18 cellular contexts compared by ENCODE assay signal in the genomic region with DNA sequence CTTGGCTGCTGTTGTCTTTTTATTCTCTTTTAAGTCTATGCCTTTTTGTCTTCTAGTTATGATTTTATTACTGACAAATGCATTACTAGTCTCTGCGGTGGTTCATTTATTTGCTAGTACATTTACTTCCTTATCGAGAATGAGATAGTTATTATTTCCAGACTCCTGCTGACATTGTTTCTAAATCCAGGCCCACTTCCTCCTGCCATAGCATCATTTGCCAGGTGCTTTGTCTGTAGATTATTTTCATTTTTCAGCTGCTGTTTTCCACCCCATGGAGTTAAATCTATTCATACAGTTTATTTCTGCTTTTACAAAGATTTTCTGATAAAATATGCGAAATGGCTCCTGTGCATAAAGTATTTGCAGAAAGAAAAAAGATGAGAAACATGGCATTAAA.
"Had no signal": no experiment of that assay in that cellular context is flagged by ENCODE, and none has a peak within 500 bp of the region (broad histone marks: within the 10 kb centered on the region; RNA-seq: fewer than 3 reads in every experiment).

No MANE protein-coding gene starts in this region.

- H3K27ac ChIP-seq: adrenal gland, breast epithelium, esophagus squamous epithelium, lower lobe of right lung, sigmoid colon, testis, upper lobe of left lung had no signal

- H3K4me1 ChIP-seq: adrenal gland, breast epithelium, lower lobe of right lung, testis, upper lobe of left lung had no signal

- H3K4me3 ChIP-seq: adrenal gland, breast epithelium, esophagus squamous epithelium, lower lobe of right lung, sigmoid colon, testis, upper lobe of left lung had no signal

- H3K27ac Mint-ChIP-seq: activated naive CD4-positive, alpha-beta T cell treated with anti-CD3 and anti-CD28 coated beads, Interleukin-2, amount 50 U/mL, for 72 hours; natural killer cell treated with Interleukin-12 subunit alpha and Interleukin-12 subunit beta and Interleukin-15 and Interleukin-18, amount 100 ng/mL, for 72 hours; stimulated activated effector memory CD8-positive, alpha-beta T cell treated with anti-CD3 and anti-CD28 coated beads, Interleukin-12 subunit alpha, Interleukin-12 subunit beta, amount 100 ng/mL, for 72 hours; T-helper 2 cell treated with Interferon-gamma antibody and Interleukin-4, amounts not matched to agents 5 μg/mL and 100 μg/mL, for 36 hours had no signal

- H3K27me3 Mint-ChIP-seq: natural killer cell treated with Interleukin-12 subunit alpha and Interleukin-12 subunit beta and Interleukin-15 and Interleukin-18, amount 100 ng/mL, for 72 hours had no signal

- H3K27me3 ChIP-seq: adrenal gland, breast epithelium, esophagus squamous epithelium, sigmoid colon, testis, upper lobe of left lung had no signal

- ATAC-seq: activated naive CD4-positive, alpha-beta T cell treated with anti-CD3 and anti-CD28 coated beads, Interleukin-2, amount 50 U/mL, for 72 hours; left cardiac atrium; lower lobe of right lung; natural killer cell treated with Interleukin-12 subunit alpha and Interleukin-12 subunit beta and Interleukin-15 and Interleukin-18, amount 100 ng/mL, for 72 hours; stimulated activated effector memory CD8-positive, alpha-beta T cell treated with anti-CD3 and anti-CD28 coated beads, Interleukin-12 subunit alpha, Interleukin-12 subunit beta, amount 100 ng/mL, for 72 hours had no signal

- H3K4me1 Mint-ChIP-seq: stimulated activated effector memory CD8-positive, alpha-beta T cell treated with anti-CD3 and anti-CD28 coated beads, Interleukin-12 subunit alpha, Interleukin-12 subunit beta, amount 100 ng/mL, for 72 hours had no signal

- H3K4me3 Mint-ChIP-seq: natural killer cell treated with Interleukin-12 subunit alpha and Interleukin-12 subunit beta and Interleukin-15 and Interleukin-18, amount 100 ng/mL, for 72 hours; stimulated activated effector memory CD8-positive, alpha-beta T cell treated with anti-CD3 and anti-CD28 coated beads, Interleukin-12 subunit alpha, Interleukin-12 subunit beta, amount 100 ng/mL, for 72 hours; T-helper 2 cell treated with Interferon-gamma antibody and Interleukin-4, amounts not matched to agents 5 μg/mL and 100 μg/mL, for 36 hours had no signal

- H3K9me3 ChIP-seq: breast epithelium, esophagus squamous epithelium, lower lobe of right lung, sigmoid colon, testis, upper lobe of left lung had no signal

- H3K36me3 Mint-ChIP-seq: activated naive CD4-positive, alpha-beta T cell treated with anti-CD3 and anti-CD28 coated beads, Interleukin-2, amount 50 U/mL, for 72 hours; natural killer cell treated with Interleukin-12 subunit alpha and Interleukin-12 subunit beta and Interleukin-15 and Interleukin-18, amount 100 ng/mL, for 72 hours; stimulated activated effector memory CD8-positive, alpha-beta T cell treated with anti-CD3 and anti-CD28 coated beads, Interleukin-12 subunit alpha, Interleukin-12 subunit beta, amount 100 ng/mL, for 72 hours had no signal

- DNase-seq: activated CD4-positive, alpha-beta T cell treated with anti-CD3 and anti-CD28 coated beads, Interleukin-2, amount 50 U/mL, for 4 hours; activated gamma-delta T cell treated with Interleukin-2 at 50 U/mL for 16 hours; adrenal gland; dermis blood vessel endothelial cell; effector memory CD4-positive, alpha-beta T cell; esophagus squamous epithelium; left cardiac atrium; lower lobe of right lung; posterior cingulate gyrus; sigmoid colon; stimulated activated CD4-positive, alpha-beta T cell treated with anti-CD3 and anti-CD28 coated beads, Interleukin-4, amount 100 ng/mL, for 24 hours; testis; upper lobe of left lung had no signal

- H3K36me3 ChIP-seq: adrenal gland, esophagus squamous epithelium, lower lobe of right lung, sigmoid colon, upper lobe of left lung had no signal
